In genomic region chr15:97804950-97805349, GRCh38 we compare ENCODE assay signal across 22 cellular contexts.
"Had no signal": no experiment of that assay in that cellular context is flagged by ENCODE, and none has a peak within 500 bp of the region (broad histone marks: within the 10 kb centered on the region; RNA-seq: fewer than 3 reads in every experiment).

No MANE protein-coding gene starts in this region.

- H3K27ac ChIP-seq: Peyer's patch had no signal

- H3K4me3 Mint-ChIP-seq: activated B cell treated with CpG ODN at 0.5 μM for 24 hours; activated CD4-positive, alpha-beta T cell treated with anti-CD3 and anti-CD28 coated beads, Interleukin-2, amount 10 ng/mL, durations not matched to agents 24 days and 14 days; activated CD8-positive, alpha-beta memory T cell treated with anti-CD3 and anti-CD28 coated beads, Interleukin-2, amount 10 ng/mL, durations not matched to agents 7 days and 5 days; activated naive CD4-positive, alpha-beta T cell treated with anti-CD3 and anti-CD28 coated beads, Interleukin-2, amount 50 U/mL, for 24 hours; activated T-cell treated with anti-CD3 and anti-CD28 coated beads, Interleukin-2, amount 50 U/mL, for 24 hours; activated T-helper 1 cell treated with anti-CD3 and anti-CD28 coated beads, Interleukin-12 subunit alpha, Interleukin-12 subunit beta, Interleukin-2, Interleukin-4 antibody, amounts not matched to agents 30 ng/mL and 10 ng/mL and 1 ng/mL, durations not matched to agents 14 hours and 24 hours and 36 hours; central memory CD8-positive, alpha-beta T cell; T-helper 1 cell treated with Interleukin-12 subunit alpha and Interleukin-12 subunit beta and Interleukin-4 antibody, amounts not matched to agents 30 μg/mL and 1 μg/mL, for 36 hours had no signal

- H3K4me1 Mint-ChIP-seq: activated B cell treated with CpG ODN at 0.5 μM for 24 hours; activated CD4-positive, alpha-beta T cell treated with anti-CD3 and anti-CD28 coated beads, Interleukin-2, amount 10 ng/mL, durations not matched to agents 24 days and 14 days; activated CD8-positive, alpha-beta memory T cell treated with anti-CD3 and anti-CD28 coated beads, Interleukin-2, amount 10 ng/mL, durations not matched to agents 7 days and 5 days; activated naive CD4-positive, alpha-beta T cell treated with anti-CD3 and anti-CD28 coated beads, Interleukin-2, amount 50 U/mL, for 24 hours; central memory CD8-positive, alpha-beta T cell had no signal

- H3K27me3 Mint-ChIP-seq: activated B cell treated with CpG ODN at 0.5 μM for 24 hours; activated CD4-positive, alpha-beta T cell treated with anti-CD3 and anti-CD28 coated beads, Interleukin-2, amount 10 ng/mL, durations not matched to agents 24 days and 14 days; activated CD8-positive, alpha-beta memory T cell treated with anti-CD3 and anti-CD28 coated beads, Interleukin-2, amount 10 ng/mL, durations not matched to agents 7 days and 5 days; activated T-cell treated with anti-CD3 and anti-CD28 coated beads, Interleukin-2, amount 50 U/mL, for 24 hours; central memory CD8-positive, alpha-beta T cell had no signal

- H3K9me3 Mint-ChIP-seq: activated CD4-positive, alpha-beta T cell treated with anti-CD3 and anti-CD28 coated beads, Interleukin-2, amount 10 ng/mL, durations not matched to agents 24 days and 14 days; activated naive CD4-positive, alpha-beta T cell treated with anti-CD3 and anti-CD28 coated beads, Interleukin-2, amount 50 U/mL, for 24 hours; activated T-cell treated with anti-CD3 and anti-CD28 coated beads, Interleukin-2, amount 50 U/mL, for 24 hours; activated T-helper 1 cell treated with anti-CD3 and anti-CD28 coated beads, Interleukin-12 subunit alpha, Interleukin-12 subunit beta, Interleukin-2, Interleukin-4 antibody, amounts not matched to agents 30 ng/mL and 10 ng/mL and 1 ng/mL, durations not matched to agents 14 hours and 24 hours and 36 hours; T-helper 1 cell treated with Interleukin-12 subunit alpha and Interleukin-12 subunit beta and Interleukin-4 antibody, amounts not matched to agents 30 μg/mL and 1 μg/mL, for 36 hours had no signal

- H3K4me1 ChIP-seq: Peyer's patch had no signal

- H3K27me3 ChIP-seq: Peyer's patch had no signal

- ATAC-seq: activated CD8-positive, alpha-beta memory T cell treated with anti-CD3 and anti-CD28 coated beads, Interleukin-2, amount 10 ng/mL, durations not matched to agents 7 days and 5 days had no signal

- H3K36me3 Mint-ChIP-seq: activated CD8-positive, alpha-beta memory T cell treated with anti-CD3 and anti-CD28 coated beads, Interleukin-2, amount 10 ng/mL, durations not matched to agents 7 days and 5 days; activated naive CD4-positive, alpha-beta T cell treated with anti-CD3 and anti-CD28 coated beads, Interleukin-2, amount 50 U/mL, for 24 hours had no signal

- H3K36me3 ChIP-seq: Peyer's patch had no signal

- H3K27ac Mint-ChIP-seq: activated B cell treated with CpG ODN at 0.5 μM for 24 hours; activated CD4-positive, alpha-beta T cell treated with anti-CD3 and anti-CD28 coated beads, Interleukin-2, amount 10 ng/mL, durations not matched to agents 24 days and 14 days; activated CD8-positive, alpha-beta memory T cell treated with anti-CD3 and anti-CD28 coated beads, Interleukin-2, amount 10 ng/mL, durations not matched to agents 7 days and 5 days; activated naive CD4-positive, alpha-beta T cell treated with anti-CD3 and anti-CD28 coated beads, Interleukin-2, amount 50 U/mL, for 24 hours; activated T-cell treated with anti-CD3 and anti-CD28 coated beads, Interleukin-2, amount 50 U/mL, for 24 hours; activated T-helper 1 cell treated with anti-CD3 and anti-CD28 coated beads, Interleukin-12 subunit alpha, Interleukin-12 subunit beta, Interleukin-2, Interleukin-4 antibody, amounts not matched to agents 30 ng/mL and 10 ng/mL and 1 ng/mL, durations not matched to agents 14 hours and 24 hours and 36 hours; T-helper 1 cell treated with Interleukin-12 subunit alpha and Interleukin-12 subunit beta and Interleukin-4 antibody, amounts not matched to agents 30 μg/mL and 1 μg/mL, for 36 hours had no signal

- H3K9me3 ChIP-seq: Peyer's patch had no signal

- DNase-seq: activated B cell treated with CpG ODN at 0.5 μM for 24 hours; activated CD4-positive, alpha-beta T cell treated with anti-CD3 and anti-CD28 coated beads for 1 hour; activated CD4-positive, alpha-beta T cell treated with anti-CD3 and anti-CD28 coated beads, Interleukin-2, amount 10 ng/mL, durations not matched to agents 24 days and 14 days; activated CD4-positive, alpha-beta T cell treated with anti-CD3 and anti-CD28 coated beads, Interleukin-2, amount 50 U/mL, for 48 hours; activated CD8-positive, alpha-beta memory T cell treated with anti-CD3 and anti-CD28 coated beads, Interleukin-2, amount 10 ng/mL, durations not matched to agents 7 days and 5 days; activated effector memory CD4-positive, alpha-beta T cell treated with Interleukin-2 at 50 U/mL for 16 hours; activated naive CD4-positive, alpha-beta T cell; activated T-cell treated with anti-CD3 and anti-CD28 coated beads, Interleukin-2, amount 50 U/mL, for 24 hours; aorta; MM.1S; NCI-H1105 treated with DMSO at 0.1 percent for 48 hours; NCI-H146; NCI-H187 treated with DMSO at 0.1 percent for 48 hours; NCI-H2081 treated with DMSO at 0.1 percent for 48 hours; NCI-H510A treated with DMSO at 0.1 percent for 48 hours; NCI-H69; Peyer's patch; SHP77 treated with DMSO at 0.1 percent for 48 hours had no signal

- H3K4me3 ChIP-seq: Peyer's patch had no signal
